1 cellular context compared by ENCODE assay signal in the genomic region with DNA sequence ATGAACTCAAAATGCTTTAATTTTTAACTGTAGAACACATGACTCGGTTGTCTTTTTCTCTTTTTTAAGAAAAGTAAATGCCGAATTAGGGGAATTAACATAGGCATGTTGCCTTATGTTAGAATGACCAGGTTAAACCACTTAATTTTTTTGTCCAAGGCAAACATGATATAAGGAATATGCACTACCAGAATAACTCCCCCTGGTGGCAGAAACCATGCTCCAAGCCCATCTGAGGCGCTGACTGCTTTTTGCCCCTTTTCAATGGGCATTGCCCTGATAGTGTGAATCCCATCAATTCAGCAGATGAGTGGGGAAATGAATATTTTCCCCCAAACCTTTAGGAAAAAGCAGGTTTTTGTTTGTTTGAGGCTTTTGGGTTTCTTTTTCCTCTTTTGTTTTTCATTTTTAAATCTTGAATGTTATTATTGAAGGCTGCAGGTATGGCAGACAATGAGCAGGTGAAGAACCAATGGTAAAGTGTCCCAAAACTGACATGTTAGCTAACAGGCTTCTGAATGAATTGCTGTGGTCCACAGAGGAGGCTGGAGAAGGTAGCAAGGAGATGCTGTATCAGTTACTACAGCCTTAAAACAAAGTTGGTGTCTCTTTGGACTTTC.
TF ChIP-seq lines count a peak whose summit lies in the region.

No MANE protein-coding gene starts in this region.

TF ChIP-seq in WTC11, 78 proteins besides CTCF, POLR2A, EP300 and RAD21 (continued from another document):
- TF ChIP-seq, protein P1, sequence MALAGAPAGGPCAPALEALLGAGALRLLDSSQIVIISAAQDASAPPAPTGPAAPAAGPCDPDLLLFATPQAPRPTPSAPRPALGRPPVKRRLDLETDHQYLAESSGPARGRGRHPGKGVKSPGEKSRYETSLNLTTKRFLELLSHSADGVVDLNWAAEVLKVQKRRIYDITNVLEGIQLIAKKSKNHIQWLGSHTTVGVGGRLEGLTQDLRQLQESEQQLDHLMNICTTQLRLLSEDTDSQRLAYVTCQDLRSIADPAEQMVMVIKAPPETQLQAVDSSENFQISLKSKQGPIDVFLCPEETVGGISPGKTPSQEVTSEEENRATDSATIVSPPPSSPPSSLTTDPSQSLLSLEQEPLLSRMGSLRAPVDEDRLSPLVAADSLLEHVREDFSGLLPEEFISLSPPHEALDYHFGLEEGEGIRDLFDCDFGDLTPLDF (CRISPR knock-in tag; IDR thresholded peaks at IDR 0.05), result no peak
- TF ChIP-seq ZNF396 (CRISPR knock-in tag; IDR thresholded peaks at IDR 0.05; ENCODE audit: borderline replicate concordance), result no peak
- no peak for TF ChIP-seq JUN (CRISPR knock-in tag; IDR thresholded peaks at IDR 0.05)
- TF ChIP-seq ZNF317 (CRISPR knock-in tag; IDR thresholded peaks at IDR 0.05; ENCODE audit: borderline replicate concordance, low read depth), result no peak
- TF ChIP-seq NFATC4 (CRISPR knock-in tag; IDR thresholded peaks at IDR 0.05), result no peak
